Comparison of ENCODE assay signal across 2 cellular contexts in the genomic region with DNA sequence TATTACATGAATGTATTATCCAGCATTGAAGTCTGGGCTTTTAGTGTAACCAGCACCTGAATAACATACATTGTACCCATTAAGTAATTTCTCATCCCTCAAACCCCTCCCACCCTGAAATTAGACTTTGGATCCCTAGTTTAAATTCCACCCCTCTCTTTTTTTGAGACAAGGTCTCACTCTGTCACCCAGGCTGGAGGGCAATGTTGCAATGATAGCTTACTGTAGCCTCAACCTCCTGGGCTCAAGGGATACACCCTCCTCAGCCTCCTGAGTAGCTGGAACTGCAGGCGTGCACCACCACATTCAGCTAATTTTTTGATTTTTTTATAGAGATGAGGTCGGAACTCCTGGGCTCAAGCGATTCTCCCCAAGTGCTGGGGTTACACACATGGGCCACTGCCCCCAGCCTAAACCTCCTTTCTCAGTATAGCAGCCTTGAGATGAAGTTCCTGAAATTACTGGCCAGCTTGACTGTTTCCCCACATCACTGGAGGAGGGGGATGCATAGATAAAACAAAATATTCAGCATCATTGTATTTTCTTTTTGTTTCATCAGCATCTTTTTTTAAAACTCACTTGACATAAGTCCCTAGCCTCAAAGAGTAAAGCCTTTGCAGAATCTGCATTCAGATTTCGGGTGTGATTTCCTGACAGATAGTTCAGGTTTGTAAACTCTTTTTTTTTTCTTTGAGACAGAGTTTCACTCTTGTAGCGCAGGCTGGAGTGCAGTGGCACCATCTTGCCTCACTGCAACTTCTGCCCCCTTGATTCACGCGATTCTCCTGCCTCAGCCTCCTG.
TF ChIP-seq lines count a peak whose summit lies in the region.

No MANE protein-coding gene starts in this region.

TF ChIP-seq in A549, 52 proteins besides CTCF, POLR2A, EP300 and RAD21:
- TF ChIP-seq HOXB5 (CRISPR knock-in tag; IDR thresholded peaks at IDR 0.05): no peak
- no peak for TF ChIP-seq MYC (IDR thresholded peaks at IDR 0.05; ENCODE audit: borderline replicate concordance, low read length)
- TF ChIP-seq HDAC2 (IDR thresholded peaks at IDR 0.05): no peak
- TF ChIP-seq, protein P1, sequence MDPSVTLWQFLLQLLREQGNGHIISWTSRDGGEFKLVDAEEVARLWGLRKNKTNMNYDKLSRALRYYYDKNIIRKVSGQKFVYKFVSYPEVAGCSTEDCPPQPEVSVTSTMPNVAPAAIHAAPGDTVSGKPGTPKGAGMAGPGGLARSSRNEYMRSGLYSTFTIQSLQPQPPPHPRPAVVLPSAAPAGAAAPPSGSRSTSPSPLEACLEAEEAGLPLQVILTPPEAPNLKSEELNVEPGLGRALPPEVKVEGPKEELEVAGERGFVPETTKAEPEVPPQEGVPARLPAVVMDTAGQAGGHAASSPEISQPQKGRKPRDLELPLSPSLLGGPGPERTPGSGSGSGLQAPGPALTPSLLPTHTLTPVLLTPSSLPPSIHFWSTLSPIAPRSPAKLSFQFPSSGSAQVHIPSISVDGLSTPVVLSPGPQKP (IDR thresholded peaks at IDR 0.05; ENCODE audit: low read depth, low read length): no peak
- TF ChIP-seq MAFK (IDR thresholded peaks at IDR 0.05; ENCODE audit: partially characterized antibody): peak; percentile 57

TF ChIP-seq in GM23338, 12 proteins besides CTCF, POLR2A, EP300 and RAD21:
- TF ChIP-seq CREB1 (CRISPR knock-in tag; IDR thresholded peaks at IDR 0.05; ENCODE audit: low read depth) (no peak), ZNF114 (CRISPR knock-in tag; IDR thresholded peaks at IDR 0.05) (no peak), NANOG (IDR thresholded peaks at IDR 0.05; ENCODE audit: borderline replicate concordance) (no peak), ZNF331 (CRISPR knock-in tag; IDR thresholded peaks at IDR 0.05; ENCODE audit: low read depth) (no peak), EZH2phosphoT487 (IDR thresholded peaks at IDR 0.05; ENCODE audit: unreplicated experiment) (no peak), STAT1 (IDR thresholded peaks at IDR 0.05; ENCODE audit: unreplicated experiment) (no peak), EZH2 (IDR thresholded peaks at IDR 0.05; ENCODE audit: low read depth, unreplicated experiment) (no peak), POLR2AphosphoS5 (IDR thresholded peaks at IDR 0.05; ENCODE audit: low read depth) (no peak), JUNB (IDR thresholded peaks at IDR 0.05; ENCODE audit: unreplicated experiment) (no peak)
- TF ChIP-seq, protein P2, sequence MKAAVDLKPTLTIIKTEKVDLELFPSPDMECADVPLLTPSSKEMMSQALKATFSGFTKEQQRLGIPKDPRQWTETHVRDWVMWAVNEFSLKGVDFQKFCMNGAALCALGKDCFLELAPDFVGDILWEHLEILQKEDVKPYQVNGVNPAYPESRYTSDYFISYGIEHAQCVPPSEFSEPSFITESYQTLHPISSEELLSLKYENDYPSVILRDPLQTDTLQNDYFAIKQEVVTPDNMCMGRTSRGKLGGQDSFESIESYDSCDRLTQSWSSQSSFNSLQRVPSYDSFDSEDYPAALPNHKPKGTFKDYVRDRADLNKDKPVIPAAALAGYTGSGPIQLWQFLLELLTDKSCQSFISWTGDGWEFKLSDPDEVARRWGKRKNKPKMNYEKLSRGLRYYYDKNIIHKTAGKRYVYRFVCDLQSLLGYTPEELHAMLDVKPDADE (IDR thresholded peaks at IDR 0.05): no peak
- TF ChIP-seq, protein P3, sequence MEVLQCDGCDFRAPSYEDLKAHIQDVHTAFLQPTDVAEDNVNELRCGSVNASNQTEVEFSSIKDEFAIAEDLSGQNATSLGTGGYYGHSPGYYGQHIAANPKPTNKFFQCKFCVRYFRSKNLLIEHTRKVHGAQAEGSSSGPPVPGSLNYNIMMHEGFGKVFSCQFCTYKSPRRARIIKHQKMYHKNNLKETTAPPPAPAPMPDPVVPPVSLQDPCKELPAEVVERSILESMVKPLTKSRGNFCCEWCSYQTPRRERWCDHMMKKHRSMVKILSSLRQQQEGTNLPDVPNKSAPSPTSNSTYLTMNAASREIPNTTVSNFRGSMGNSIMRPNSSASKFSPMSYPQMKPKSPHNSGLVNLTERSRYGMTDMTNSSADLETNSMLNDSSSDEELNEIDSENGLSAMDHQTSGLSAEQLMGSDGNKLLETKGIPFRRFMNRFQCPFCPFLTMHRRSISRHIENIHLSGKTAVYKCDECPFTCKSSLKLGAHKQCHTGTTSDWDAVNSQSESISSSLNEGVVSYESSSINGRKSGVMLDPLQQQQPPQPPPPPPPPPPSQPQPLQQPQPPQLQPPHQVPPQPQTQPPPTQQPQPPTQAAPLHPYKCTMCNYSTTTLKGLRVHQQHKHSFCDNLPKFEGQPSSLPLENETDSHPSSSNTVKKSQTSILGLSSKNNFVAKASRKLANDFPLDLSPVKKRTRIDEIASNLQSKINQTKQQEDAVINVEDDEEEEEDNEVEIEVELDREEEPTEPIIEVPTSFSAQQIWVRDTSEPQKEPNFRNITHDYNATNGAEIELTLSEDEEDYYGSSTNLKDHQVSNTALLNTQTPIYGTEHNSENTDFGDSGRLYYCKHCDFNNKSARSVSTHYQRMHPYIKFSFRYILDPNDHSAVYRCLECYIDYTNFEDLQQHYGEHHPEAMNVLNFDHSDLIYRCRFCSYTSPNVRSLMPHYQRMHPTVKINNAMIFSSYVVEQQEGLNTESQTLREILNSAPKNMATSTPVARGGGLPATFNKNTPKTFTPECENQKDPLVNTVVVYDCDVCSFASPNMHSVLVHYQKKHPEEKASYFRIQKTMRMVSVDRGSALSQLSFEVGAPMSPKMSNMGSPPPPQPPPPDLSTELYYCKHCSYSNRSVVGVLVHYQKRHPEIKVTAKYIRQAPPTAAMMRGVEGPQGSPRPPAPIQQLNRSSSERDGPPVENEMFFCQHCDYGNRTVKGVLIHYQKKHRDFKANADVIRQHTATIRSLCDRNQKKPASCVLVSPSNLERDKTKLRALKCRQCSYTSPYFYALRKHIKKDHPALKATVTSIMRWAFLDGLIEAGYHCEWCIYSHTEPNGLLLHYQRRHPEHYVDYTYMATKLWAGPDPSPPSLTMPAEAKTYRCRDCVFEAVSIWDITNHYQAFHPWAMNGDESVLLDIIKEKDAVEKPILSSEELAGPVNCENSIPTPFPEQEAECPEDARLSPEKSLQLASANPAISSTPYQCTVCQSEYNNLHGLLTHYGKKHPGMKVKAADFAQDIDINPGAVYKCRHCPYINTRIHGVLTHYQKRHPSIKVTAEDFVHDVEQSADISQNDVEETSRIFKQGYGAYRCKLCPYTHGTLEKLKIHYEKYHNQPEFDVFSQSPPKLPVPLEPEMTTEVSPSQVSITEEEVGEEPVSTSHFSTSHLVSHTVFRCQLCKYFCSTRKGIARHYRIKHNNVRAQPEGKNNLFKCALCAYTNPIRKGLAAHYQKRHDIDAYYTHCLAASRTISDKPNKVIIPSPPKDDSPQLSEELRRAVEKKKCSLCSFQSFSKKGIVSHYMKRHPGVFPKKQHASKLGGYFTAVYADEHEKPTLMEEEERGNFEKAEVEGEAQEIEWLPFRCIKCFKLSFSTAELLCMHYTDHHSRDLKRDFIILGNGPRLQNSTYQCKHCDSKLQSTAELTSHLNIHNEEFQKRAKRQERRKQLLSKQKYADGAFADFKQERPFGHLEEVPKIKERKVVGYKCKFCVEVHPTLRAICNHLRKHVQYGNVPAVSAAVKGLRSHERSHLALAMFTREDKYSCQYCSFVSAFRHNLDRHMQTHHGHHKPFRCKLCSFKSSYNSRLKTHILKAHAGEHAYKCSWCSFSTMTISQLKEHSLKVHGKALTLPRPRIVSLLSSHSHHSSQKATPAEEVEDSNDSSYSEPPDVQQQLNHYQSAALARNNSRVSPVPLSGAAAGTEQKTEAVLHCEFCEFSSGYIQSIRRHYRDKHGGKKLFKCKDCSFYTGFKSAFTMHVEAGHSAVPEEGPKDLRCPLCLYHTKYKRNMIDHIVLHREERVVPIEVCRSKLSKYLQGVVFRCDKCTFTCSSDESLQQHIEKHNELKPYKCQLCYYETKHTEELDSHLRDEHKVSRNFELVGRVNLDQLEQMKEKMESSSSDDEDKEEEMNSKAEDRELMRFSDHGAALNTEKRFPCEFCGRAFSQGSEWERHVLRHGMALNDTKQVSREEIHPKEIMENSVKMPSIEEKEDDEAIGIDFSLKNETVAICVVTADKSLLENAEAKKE (CRISPR knock-in tag; IDR thresholded peaks at IDR 0.05): no peak
- TF ChIP-seq, protein P4, sequence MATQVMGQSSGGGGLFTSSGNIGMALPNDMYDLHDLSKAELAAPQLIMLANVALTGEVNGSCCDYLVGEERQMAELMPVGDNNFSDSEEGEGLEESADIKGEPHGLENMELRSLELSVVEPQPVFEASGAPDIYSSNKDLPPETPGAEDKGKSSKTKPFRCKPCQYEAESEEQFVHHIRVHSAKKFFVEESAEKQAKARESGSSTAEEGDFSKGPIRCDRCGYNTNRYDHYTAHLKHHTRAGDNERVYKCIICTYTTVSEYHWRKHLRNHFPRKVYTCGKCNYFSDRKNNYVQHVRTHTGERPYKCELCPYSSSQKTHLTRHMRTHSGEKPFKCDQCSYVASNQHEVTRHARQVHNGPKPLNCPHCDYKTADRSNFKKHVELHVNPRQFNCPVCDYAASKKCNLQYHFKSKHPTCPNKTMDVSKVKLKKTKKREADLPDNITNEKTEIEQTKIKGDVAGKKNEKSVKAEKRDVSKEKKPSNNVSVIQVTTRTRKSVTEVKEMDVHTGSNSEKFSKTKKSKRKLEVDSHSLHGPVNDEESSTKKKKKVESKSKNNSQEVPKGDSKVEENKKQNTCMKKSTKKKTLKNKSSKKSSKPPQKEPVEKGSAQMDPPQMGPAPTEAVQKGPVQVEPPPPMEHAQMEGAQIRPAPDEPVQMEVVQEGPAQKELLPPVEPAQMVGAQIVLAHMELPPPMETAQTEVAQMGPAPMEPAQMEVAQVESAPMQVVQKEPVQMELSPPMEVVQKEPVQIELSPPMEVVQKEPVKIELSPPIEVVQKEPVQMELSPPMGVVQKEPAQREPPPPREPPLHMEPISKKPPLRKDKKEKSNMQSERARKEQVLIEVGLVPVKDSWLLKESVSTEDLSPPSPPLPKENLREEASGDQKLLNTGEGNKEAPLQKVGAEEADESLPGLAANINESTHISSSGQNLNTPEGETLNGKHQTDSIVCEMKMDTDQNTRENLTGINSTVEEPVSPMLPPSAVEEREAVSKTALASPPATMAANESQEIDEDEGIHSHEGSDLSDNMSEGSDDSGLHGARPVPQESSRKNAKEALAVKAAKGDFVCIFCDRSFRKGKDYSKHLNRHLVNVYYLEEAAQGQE (IDR thresholded peaks at IDR 0.05; ENCODE audit: unreplicated experiment): no peak
